Comparison of ENCODE assay signal across 1 cellular context in genomic region chr17:81666342-81667191, GRCh38.
TF ChIP-seq lines count a peak whose summit lies in the region.

CCDC137 (plus strand) TSS chr17:81666737; CDS start chr17:81666767, 30 bp downstream.
OXLD1 (minus strand) TSS chr17:81666605; CDS start chr17:81666577, 28 bp downstream.

TF ChIP-seq in GM12878, 131 proteins besides CTCF, POLR2A, EP300 and RAD21 (continued from another document and continues in another):
- TF ChIP-seq ZBTB40 (IDR thresholded peaks at IDR 0.05; ENCODE audit: borderline replicate concordance) (peak; percentile 95), NRF1 (conservative IDR thresholded peaks at IDR 0.05; ENCODE audit: low read depth, low read length) (no peak), E4F1 (IDR thresholded peaks at IDR 0.05; ENCODE audit: borderline replicate concordance, partially characterized antibody) (peak; percentile 97), SMARCA5 (IDR thresholded peaks at IDR 0.05) (no peak), FOS (IDR thresholded peaks at IDR 0.05; ENCODE audit: borderline replicate concordance, extremely low read depth, insufficient read length) (peak; percentile 57), CHD2 (IDR thresholded peaks at IDR 0.05; ENCODE audit: borderline replicate concordance, low read depth, low read length) (peak; percentile 92), PAX8 (IDR thresholded peaks at IDR 0.05) (no peak), SMAD1 (IDR thresholded peaks at IDR 0.05; ENCODE audit: low read depth, partially characterized antibody) (no peak), ZNF24 (IDR thresholded peaks at IDR 0.05) (no peak), CHD1 (IDR thresholded peaks at IDR 0.05; ENCODE audit: low read depth, low read length) (no peak), IRF4 (IDR thresholded peaks at IDR 0.05; ENCODE audit: low read depth, low read length) (no peak), HDAC2 (IDR thresholded peaks at IDR 0.05) (no peak), ZBTB4 (CRISPR knock-in tag; IDR thresholded peaks at IDR 0.05) (no peak), MEF2A (IDR thresholded peaks at IDR 0.05; ENCODE audit: insufficient read depth, low read depth, low read length) (no peak), POLR2AphosphoS5 (IDR thresholded peaks at IDR 0.05; ENCODE audit: low read length) (peak; percentile 96), MYC (IDR thresholded peaks at IDR 0.05; ENCODE audit: insufficient read depth, insufficient read length, insufficient replicate concordance, low read length, severe bottlenecking) (peak; percentile 59), SMAD5 (IDR thresholded peaks at IDR 0.05; ENCODE audit: low read depth) (peak; percentile 94), DPF2 (IDR thresholded peaks at IDR 0.05) (peak; percentile 100), MLLT1 (IDR thresholded peaks at IDR 0.05) (no peak), GABPA (IDR thresholded peaks at IDR 0.05; ENCODE audit: low read depth) (peak; percentile 95), BHLHE40 (IDR thresholded peaks at IDR 0.05; ENCODE audit: borderline replicate concordance in 1 of 2, low read depth in 2 of 2, low read length in 1 of 2) (no peak; a peak in 1 of 4 replicates), CBX5 (IDR thresholded peaks at IDR 0.05; ENCODE audit: low read depth) (no peak), PML (IDR thresholded peaks at IDR 0.05; ENCODE audit: low read length) (peak; percentile 37; the same call in 1 of the 2 replicates), MAX (IDR thresholded peaks at IDR 0.05; ENCODE audit: low read depth, low read length) (peak; percentile 66; the same call in 1 of the 2 replicates), PBX3 (IDR thresholded peaks at IDR 0.05; ENCODE audit: insufficient replicate concordance, low read depth, low read length) (peak; percentile 99), ZNF384 (IDR thresholded peaks at IDR 0.05; ENCODE audit: borderline replicate concordance, low read depth, low read length) (no peak), IKZF2 (IDR thresholded peaks at IDR 0.05) (peak in 1 of 2 experiments; percentile 5; a peak in 1 of 4 replicates), KLF5 (IDR thresholded peaks at IDR 0.05; ENCODE audit: partially characterized antibody) (peak; percentile 40), POU2F2 (IDR thresholded peaks at IDR 0.05; ENCODE audit: borderline replicate concordance, low read depth, low read length) (peak; percentile 89), NFXL1 (IDR thresholded peaks at IDR 0.05; ENCODE audit: borderline replicate concordance) (no peak), BACH1 (IDR thresholded peaks at IDR 0.05; ENCODE audit: borderline replicate concordance) (peak; percentile 75), LARP7 (IDR thresholded peaks at IDR 0.05) (peak; percentile 54; the same call in 1 of the 2 replicates), ZNF687 (IDR thresholded peaks at IDR 0.05) (0 out of 2 replicates have a peak, but pooled peaks have one; percentile 50), IRF3 (IDR thresholded peaks at IDR 0.05) (peak; percentile 85), RB1 (IDR thresholded peaks at IDR 0.05; ENCODE audit: borderline replicate concordance) (peak; percentile 79; the same call in 1 of the 2 replicates), CREM (IDR thresholded peaks at IDR 0.05; ENCODE audit: low read depth) (peak; percentile 9; the same call in 1 of the 2 replicates), BCL11A (IDR thresholded peaks at IDR 0.05; ENCODE audit: low read depth, low read length) (no peak), FOXK2 (IDR thresholded peaks at IDR 0.05) (no peak), NFYA (IDR thresholded peaks at IDR 0.05; ENCODE audit: borderline replicate concordance, low read depth, low read length) (peak; percentile 19; the same call in 1 of the 2 replicates), HDAC6 (IDR thresholded peaks at IDR 0.05; ENCODE audit: unreplicated experiment) (no peak), ZBED1 (IDR thresholded peaks at IDR 0.05; ENCODE audit: borderline replicate concordance) (no peak; the same call in 1 of the 2 replicates)
